23 cellular contexts compared by ENCODE assay signal in the genomic region with DNA sequence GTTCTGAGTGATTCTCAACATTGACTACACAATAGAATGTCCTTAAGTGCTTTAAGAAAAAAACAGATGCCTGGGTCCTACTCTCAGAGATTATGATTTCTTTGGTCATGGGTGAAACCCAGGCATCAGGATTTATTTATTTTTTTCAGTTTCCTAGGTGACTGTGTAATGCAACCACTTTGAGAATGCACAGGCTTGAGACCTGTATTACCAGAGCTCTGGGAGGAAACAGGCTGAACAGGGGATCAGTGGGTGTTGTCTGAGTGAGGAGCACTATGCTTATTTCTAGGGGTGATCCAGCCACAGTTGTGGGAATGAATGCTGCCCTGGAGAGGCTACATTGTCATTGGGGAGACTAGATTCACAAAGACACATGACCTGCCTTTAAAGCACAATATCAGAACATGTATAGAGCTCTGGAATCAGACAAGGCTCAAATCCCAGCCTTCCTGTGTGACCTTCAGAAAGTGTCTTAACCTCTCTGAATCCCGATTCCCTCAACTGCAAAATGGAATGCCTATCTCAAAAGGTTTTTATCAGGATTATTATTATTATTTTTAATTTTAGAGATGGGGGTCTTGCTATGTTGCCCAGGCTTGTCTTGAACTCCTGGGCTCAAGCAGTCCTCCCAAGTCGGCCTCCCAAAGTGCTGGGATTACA.
A peak's percentile ranks its signal among the peaks of the same experiment; 100 is the strongest.
DNase-seq lines count a peak whose midpoint lies in the region; ATAC-seq, FAIRE-seq and TF ChIP-seq lines count a peak whose summit lies in the region.
"Had no signal": no experiment of that assay in that cellular context is flagged by ENCODE, and none has a peak within 500 bp of the region (broad histone marks: within the 10 kb centered on the region; RNA-seq: fewer than 3 reads in every experiment).

No MANE protein-coding gene starts in this region.

- H3K9me2 ChIP-seq in GM23338 (ENCODE audit: insufficient read depth) = no peaks in the 10 kb centered on the region

- H4K5ac ChIP-seq in H1 (ENCODE audit: insufficient read length, low read depth, low read length) = no peak overlapping the region

- H3K36me3 ChIP-seq in GM23338 (ENCODE audit: insufficient read depth) = no peaks in the 10 kb centered on the region
- H3K36me3 ChIP-seq in H1 (ENCODE audit: control insufficient read depth in 2 of 4, insufficient read depth in 4 of 4, low read length in 3 of 4) = no peaks in the 10 kb centered on the region
- H3K36me3 ChIP-seq in neural progenitor cell = no peaks in the 10 kb centered on the region
- H3K36me3 ChIP-seq: heart left ventricle, ovary, SJCRH30, thoracic aorta had no signal

- CTCF ChIA-PET in H1 (lab: Charles Lee; ENCODE audit: partially characterized antibody) = interaction anchor here (0.8 kb wide), 1 partner anchor 61 kb away, joined by 4 read pairs; a partner anchor contains a TSS

- H2BK20ac ChIP-seq in H1 (ENCODE audit: low read length) = no peak overlapping the region

- TF ChIP-seq CTCF in GM23338 (conservative IDR thresholded peaks at IDR 0.05; ENCODE audit: low read depth in 2 of 2) (no peak), H1 (IDR thresholded peaks at IDR 0.05; ENCODE audit: control extremely low read depth in 1 of 3, insufficient read depth in 1 of 3, low read depth in 1 of 3, low read length in 3 of 3) (no peak), neural progenitor cell (IDR thresholded peaks at IDR 0.05) (no peak)

- no peak overlapping the region for H3K56ac ChIP-seq in H1 (replicated peaks; ENCODE audit: insufficient read length, low read depth, low read length)

- H2AK5ac ChIP-seq in H1 (ENCODE audit: low read depth, low read length) = no peak overlapping the region

- no peak overlapping the region for H4K8ac ChIP-seq in H1 (ENCODE audit: extremely low read depth, insufficient read depth, low read length)

- H3K4me1 ChIP-seq in GM23338 (ENCODE audit: insufficient read depth) = peaks cover 16% of the 10 kb centered on the region
- H3K4me1 ChIP-seq in H1 (replicated peaks in 1 of 4; ENCODE audit: control insufficient read depth in 3 of 4, insufficient read depth in 4 of 4, low read length in 3 of 4) = peaks cover 2 to 23% (median 14%) of the 10 kb centered on the region in 4 experiments; a peak in 6 of 7 replicates
- H3K4me1 ChIP-seq in neural progenitor cell = peaks cover 25% of the 10 kb centered on the region
- H3K4me1 ChIP-seq: heart left ventricle, SJCRH30 had no signal

- 84% methylated on average over 2 of the region's 2 CpGs; no CpG with 5 or more reads in 1 of the 2 experiments for WGBS in H1 (ENCODE audit: extremely low coverage in 1 of 2, insufficient coverage in 1 of 2, insufficient read length in 1 of 2, insufficient replicate concordance in 2 of 2, low coverage in 1 of 2, low lambda C conversion rate in 2 of 2, missing lambda C conversion rate in 1 of 2), 2 experiments

- no peaks in the 10 kb centered on the region for H3K36me3 Mint-ChIP-seq in GM23338 (ENCODE audit: low read depth)
- peaks cover 1% of the 10 kb centered on the region for H3K36me3 Mint-ChIP-seq in neural progenitor cell
- H3K36me3 Mint-ChIP-seq in activated T-helper 1 cell treated with anti-CD3 and anti-CD28 coated beads, Interleukin-12 subunit alpha, Interleukin-12 subunit beta, Interleukin-2, Interleukin-4 antibody, amounts not matched to agents 30 ng/mL and 10 ng/mL and 1 ng/mL, durations not matched to agents 14 hours and 24 hours and 36 hours (ENCODE audit: low read depth) = no peaks in the 10 kb centered on the region
- H3K36me3 Mint-ChIP-seq: activated naive CD4-positive, alpha-beta T cell treated with anti-CD3 and anti-CD28 coated beads, Interleukin-2, amount 10 ng/mL, durations not matched to agents 7 days and 5 days had no signal

- TF ChIP-seq POLR2A in H1 (IDR thresholded peaks at IDR 0.05; ENCODE audit: control extremely low read depth in 1 of 2, low read depth in 2 of 2, low read length in 2 of 2) = no peak

- H2AFZ ChIP-seq in GM23338 = no peak overlapping the region
- H2AFZ ChIP-seq in H1 (ENCODE audit: low read length) = no peak overlapping the region
- peak overlapping the region; percentile 99 for H2AFZ ChIP-seq in neural progenitor cell (replicated peaks)

- no peak for TF ChIP-seq EP300 in H1 (IDR thresholded peaks at IDR 0.05; ENCODE audit: borderline replicate concordance in 1 of 2, low read depth in 2 of 2, low read length in 2 of 2)

- H3K23ac ChIP-seq in H1 (ENCODE audit: insufficient read length) = no peak overlapping the region

- no peaks in the 10 kb centered on the region for H3K9me3 Mint-ChIP-seq in GM23338
- H3K9me3 Mint-ChIP-seq in neural progenitor cell = no peaks in the 10 kb centered on the region
- H3K9me3 Mint-ChIP-seq in activated T-helper 1 cell treated with anti-CD3 and anti-CD28 coated beads, Interleukin-12 subunit alpha, Interleukin-12 subunit beta, Interleukin-2, Interleukin-4 antibody, amounts not matched to agents 30 ng/mL and 10 ng/mL and 1 ng/mL, durations not matched to agents 14 hours and 24 hours and 36 hours = no peaks in the 10 kb centered on the region
- H3K9me3 Mint-ChIP-seq: activated naive CD4-positive, alpha-beta T cell treated with anti-CD3 and anti-CD28 coated beads, Interleukin-2, amount 10 ng/mL, durations not matched to agents 7 days and 5 days had no signal

- no peaks in the 10 kb centered on the region for H4K20me1 ChIP-seq in GM23338 (replicated peaks; ENCODE audit: insufficient read depth)
- no peaks in the 10 kb centered on the region for H4K20me1 ChIP-seq in H1 (replicated peaks in 1 of 2; ENCODE audit: control insufficient read depth in 1 of 2, insufficient read depth in 2 of 2, low read length in 2 of 2)
- no peaks in the 10 kb centered on the region for H4K20me1 ChIP-seq in neural progenitor cell (ENCODE audit: low read depth)

- no peak overlapping the region for H2BK120ac ChIP-seq in H1 (replicated peaks; ENCODE audit: low read depth, low read length)

- peaks cover 50% of the 10 kb centered on the region for H3K4me1 Mint-ChIP-seq in GM23338
- peaks cover 45% of the 10 kb centered on the region for H3K4me1 Mint-ChIP-seq in neural progenitor cell
- H3K4me1 Mint-ChIP-seq in activated T-helper 1 cell treated with anti-CD3 and anti-CD28 coated beads, Interleukin-12 subunit alpha, Interleukin-12 subunit beta, Interleukin-2, Interleukin-4 antibody, amounts not matched to agents 30 ng/mL and 10 ng/mL and 1 ng/mL, durations not matched to agents 14 hours and 24 hours and 36 hours (ENCODE audit: low read depth) = no peaks in the 10 kb centered on the region
- H3K4me1 Mint-ChIP-seq: activated CD4-positive, alpha-beta T cell treated with anti-CD3 and anti-CD28 coated beads for 36 hours; activated naive CD4-positive, alpha-beta T cell treated with anti-CD3 and anti-CD28 coated beads, Interleukin-2, amount 10 ng/mL, durations not matched to agents 7 days and 5 days had no signal

- no peak overlapping the region for H4K91ac ChIP-seq in H1 (replicated peaks; ENCODE audit: insufficient read length, low read length)

- no peaks in the 10 kb centered on the region for H3K79me1 ChIP-seq in H1 (ENCODE audit: low read depth, low read length)

- H3K4me3 Mint-ChIP-seq in GM23338 (no peak overlapping the region), neural progenitor cell (peak overlapping the region; percentile 39)
- no peak overlapping the region for H3K4me3 Mint-ChIP-seq in activated T-helper 1 cell treated with anti-CD3 and anti-CD28 coated beads, Interleukin-12 subunit alpha, Interleukin-12 subunit beta, Interleukin-2, Interleukin-4 antibody, amounts not matched to agents 30 ng/mL and 10 ng/mL and 1 ng/mL, durations not matched to agents 14 hours and 24 hours and 36 hours
- H3K4me3 Mint-ChIP-seq: activated CD4-positive, alpha-beta T cell treated with anti-CD3 and anti-CD28 coated beads for 36 hours; activated naive CD4-positive, alpha-beta T cell treated with anti-CD3 and anti-CD28 coated beads, Interleukin-2, amount 10 ng/mL, durations not matched to agents 7 days and 5 days had no signal

- no peak overlapping the region for H2BK5ac ChIP-seq in H1 (ENCODE audit: low read depth, low read length)

- H2BK15ac ChIP-seq in H1 (ENCODE audit: low read length) = no peak overlapping the region

- H3K9me3 ChIP-seq in H1 (ENCODE audit: insufficient read depth in 2 of 2, low read depth in 1 of 2, low read length in 1 of 2) (no peaks in the 10 kb centered on the region), neural progenitor cell (ENCODE audit: low read depth) (no peaks in the 10 kb centered on the region)
- H3K9me3 ChIP-seq: body of pancreas, heart left ventricle, ovary, SJCRH30, thoracic aorta had no signal

- H3K79me2 ChIP-seq in GM23338 (replicated peaks; ENCODE audit: insufficient read depth) (no peaks in the 10 kb centered on the region), H1 (ENCODE audit: control insufficient read depth in 1 of 2, insufficient read depth in 2 of 2, low read length in 2 of 2) (no peaks in the 10 kb centered on the region), neural progenitor cell (ENCODE audit: low read depth) (no peaks in the 10 kb centered on the region)

- H3K14ac ChIP-seq in H1 (ENCODE audit: insufficient read length) = no peak overlapping the region

- H3K27ac ChIP-seq in GM23338 (ENCODE audit: low read depth) = no peak overlapping the region; the same call in 1 of the 2 replicates
- H3K27ac ChIP-seq in H1 (ENCODE audit: low read depth, low read length) = no peak overlapping the region
- H3K27ac ChIP-seq in neural progenitor cell = peak overlapping the region; percentile 78
- H3K27ac ChIP-seq: heart left ventricle, KMS-11, ovary, SJCRH30, skin epidermis, thoracic aorta had no signal

- no peak overlapping the region for H3K4me3 ChIP-seq in GM23338
- H3K4me3 ChIP-seq in H1 (ENCODE audit: extremely low read depth in 1 of 4, insufficient read depth in 2 of 4, low read depth in 3 of 4, low read length in 4 of 4) = no peak overlapping the region
- no peak overlapping the region for H3K4me3 ChIP-seq in neural progenitor cell
- H3K4me3 ChIP-seq: body of pancreas, heart left ventricle, ovary, SJCRH30, skin epidermis had no signal

- H3K27me3 ChIP-seq in GM23338 (ENCODE audit: insufficient read depth) (no peaks in the 10 kb centered on the region), H1 (replicated peaks in 1 of 4; ENCODE audit: control insufficient read depth in 3 of 4, extremely low read depth in 1 of 4, insufficient read depth in 3 of 4, low read length in 3 of 4) (no peaks in the 10 kb centered on the region), neural progenitor cell (no peaks in the 10 kb centered on the region)
- H3K27me3 ChIP-seq: body of pancreas, ovary, SJCRH30 had no signal

- ATAC-seq in GM23338 = no peak
- ATAC-seq: activated CD4-positive, alpha-beta T cell treated with anti-CD3 and anti-CD28 coated beads for 36 hours had no signal

- H3K9ac ChIP-seq in H1 (replicated peaks in 1 of 4; ENCODE audit: extremely low read depth in 1 of 4, low read depth in 3 of 4, low read length in 3 of 4) (peak overlapping the region in 1 of 4 experiments; percentile 11; a peak in 1 of 7 replicates), neural progenitor cell (no peak overlapping the region)
- H3K9ac ChIP-seq: KMS-11 had no signal

- H3F3A ChIP-seq in GM23338 (replicated peaks; ENCODE audit: low read depth) (no peaks in the 10 kb centered on the region), neural progenitor cell (ENCODE audit: low read depth) (peaks cover 17% of the 10 kb centered on the region)

- no peak overlapping the region for H3K4ac ChIP-seq in H1 (replicated peaks; ENCODE audit: insufficient read length, low read depth, low read length)

- peak overlapping the region; percentile 92; the same call in 1 of the 2 replicates for H3K27ac Mint-ChIP-seq in GM23338
- peak overlapping the region; percentile 74 for H3K27ac Mint-ChIP-seq in neural progenitor cell
- H3K27ac Mint-ChIP-seq in activated T-helper 1 cell treated with anti-CD3 and anti-CD28 coated beads, Interleukin-12 subunit alpha, Interleukin-12 subunit beta, Interleukin-2, Interleukin-4 antibody, amounts not matched to agents 30 ng/mL and 10 ng/mL and 1 ng/mL, durations not matched to agents 14 hours and 24 hours and 36 hours = no peak overlapping the region
- H3K27ac Mint-ChIP-seq: activated CD4-positive, alpha-beta T cell treated with anti-CD3 and anti-CD28 coated beads for 36 hours; activated naive CD4-positive, alpha-beta T cell treated with anti-CD3 and anti-CD28 coated beads, Interleukin-2, amount 10 ng/mL, durations not matched to agents 7 days and 5 days had no signal

- H3K18ac ChIP-seq in H1 (ENCODE audit: extremely low read depth, low read length) = no peak overlapping the region

- peak; percentile 33 for DNase-seq in GM23338 (ENCODE audit: low spot score)
- peak; percentile 52 for DNase-seq in M059J (ENCODE audit: low read depth)
- no peak for DNase-seq in H1 (ENCODE audit: low read depth in 1 of 2, low spot score in 2 of 2)
- no peak for DNase-seq in neural progenitor cell (ENCODE audit: low spot score)
- DNase-seq in activated T-helper 1 cell treated with anti-CD3 and anti-CD28 coated beads, Interleukin-12 subunit alpha, Interleukin-12 subunit beta, Interleukin-2, Interleukin-4 antibody, amounts not matched to agents 30 ng/mL and 10 ng/mL and 1 ng/mL, durations not matched to agents 14 hours and 24 hours and 36 hours (ENCODE audit: low spot score) = no peak
- DNase-seq in cortex of kidney (lab: John Stamatoyannopoulos, UW) = no peak
- no peak for DNase-seq in G401 (ENCODE audit: low spot score)
- DNase-seq in RPMI8226 = no peak
- DNase-seq: activated CD4-positive, alpha-beta T cell treated with anti-CD3 and anti-CD28 coated beads for 36 hours; activated CD8-positive, alpha-beta memory T cell treated with anti-CD3 and anti-CD28 coated beads, Interleukin-2, amount 50 U/mL, for 4 hours; activated naive CD4-positive, alpha-beta T cell treated with anti-CD3 and anti-CD28 coated beads, Interleukin-2, amount 10 ng/mL, durations not matched to agents 7 days and 5 days; AML-193; heart left ventricle; NCI-H1105 treated with DMSO at 0.1 percent for 48 hours; NCI-H510A; ovary; stimulated activated CD4-positive, alpha-beta T cell treated with anti-CD3 and anti-CD28 coated beads, Interleukin-4, amount 100 ng/mL, for 4 hours had no signal

- POLR2A ChIA-PET in H1 (lab: Charles Lee; ENCODE audit: partially characterized antibody) = interaction anchor here (1.0 to 1.5 kb wide), 2 partner anchors 9 to 62 kb away, joined by 3 to 8 read pairs; a partner anchor contains a TSS

- TF ChIP-seq RAD21 in H1 (IDR thresholded peaks at IDR 0.05 in 1 of 2, conservative IDR thresholded peaks at IDR 0.05 in 1 of 2; ENCODE audit: low read depth in 2 of 2, low read length in 2 of 2) = no peak

- intact Hi-C loops in activated T-helper 1 cell treated with anti-CD3 and anti-CD28 coated beads, Interleukin-12 subunit alpha, Interleukin-12 subunit beta, Interleukin-2, Interleukin-4 antibody, amounts not matched to agents 30 ng/mL and 10 ng/mL and 1 ng/mL, durations not matched to agents 14 hours and 24 hours and 36 hours (cut with micrococcal nuclease) = no loop called here

- in situ Hi-C loops in G401 (cut with HindIII; ENCODE audit: low sequenced_read_pairs) = no loop called here

- no peak overlapping the region for H2BK12ac ChIP-seq in H1 (ENCODE audit: low read depth, low read length)

- H3K27me3 Mint-ChIP-seq in GM23338 (ENCODE audit: insufficient read depth, low read depth, poor library complexity) (peaks cover 6% of the 10 kb centered on the region), neural progenitor cell (ENCODE audit: insufficient read depth, low read depth) (no peaks in the 10 kb centered on the region)
- peaks cover 5% of the 10 kb centered on the region for H3K27me3 Mint-ChIP-seq in activated T-helper 1 cell treated with anti-CD3 and anti-CD28 coated beads, Interleukin-12 subunit alpha, Interleukin-12 subunit beta, Interleukin-2, Interleukin-4 antibody, amounts not matched to agents 30 ng/mL and 10 ng/mL and 1 ng/mL, durations not matched to agents 14 hours and 24 hours and 36 hours (ENCODE audit: insufficient read depth)

- FAIRE-seq in H1 (lab: Jason Lieb, UNC) = no peak
- FAIRE-seq: keratinocyte had no signal

- no peaks in the 10 kb centered on the region for H3K23me2 ChIP-seq in H1 (ENCODE audit: low read depth, low read length)

- no peak overlapping the region for H3K4me2 ChIP-seq in GM23338
- H3K4me2 ChIP-seq in H1 (ENCODE audit: insufficient read depth in 1 of 2, low read depth in 2 of 2, low read length in 2 of 2) = peak overlapping the region in 1 of 2 experiments; percentile 13; a peak in 1 of 4 replicates
- peak overlapping the region; percentile 56 for H3K4me2 ChIP-seq in neural progenitor cell
- H3K4me2 ChIP-seq: KMS-11 had no signal

Comparison
In these comparisons a context has a peak if more than half of its experiments do, and no peak if none do; other contexts are left out.
1. DNase-seq: peak in GM23338 (single experiment) and M059J (single experiment); none in H1 (0 of 2), neural progenitor cell (single experiment), activated T-helper 1 cell treated with anti-CD3 and anti-CD28 coated beads, Interleukin-12 subunit alpha, Interleukin-12 subunit beta, Interleukin-2, Interleukin-4 antibody, amounts not matched to agents 30 ng/mL and 10 ng/mL and 1 ng/mL, durations not matched to agents 14 hours and 24 hours and 36 hours (single experiment), cortex of kidney (single experiment), G401 (single experiment) and RPMI8226 (single experiment).